ENCODE assay signal across 2 cellular contexts in genomic region chr20:56710125-56710524, GRCh38.
A peak's percentile ranks its signal among the peaks of the same experiment; 100 is the strongest.
TF ChIP-seq lines count a peak whose summit lies in the region.

No MANE protein-coding gene starts in this region.

TF ChIP-seq in HepG2, 621 proteins besides CTCF, POLR2A, EP300 and RAD21:
- no peak for TF ChIP-seq HOXA5 (CRISPR knock-in tag; IDR thresholded peaks at IDR 0.05)
- peak; percentile 3; the same call in 1 of the 2 replicates for TF ChIP-seq CREB1 (IDR thresholded peaks at IDR 0.05)
- no peak for TF ChIP-seq CREB1 (CRISPR knock-in tag; IDR thresholded peaks at IDR 0.05)

TF ChIP-seq in H1, 55 proteins besides CTCF, POLR2A, EP300 and RAD21:
- TF ChIP-seq FOSL1 (IDR thresholded peaks at IDR 0.05; ENCODE audit: insufficient read depth, low read depth, low read length), result no peak
- no peak for TF ChIP-seq EGR1 (IDR thresholded peaks at IDR 0.05; ENCODE audit: borderline replicate concordance, low read depth, low read length)
- no peak for TF ChIP-seq NRF1 (IDR thresholded peaks at IDR 0.05; ENCODE audit: low read depth, low read length)
- TF ChIP-seq ZNF274 (IDR thresholded peaks at IDR 0.05; ENCODE audit: borderline replicate concordance, extremely low read depth, low read length), result no peak
- no peak for TF ChIP-seq CHD7 (IDR thresholded peaks at IDR 0.05; ENCODE audit: insufficient replicate concordance, low read length)
- TF ChIP-seq GTF2F1 (IDR thresholded peaks at IDR 0.05; ENCODE audit: borderline replicate concordance, low read depth, low read length), result no peak
- TF ChIP-seq ASH2L (IDR thresholded peaks at IDR 0.05; ENCODE audit: low read length), result no peak
- no peak for TF ChIP-seq JUND (IDR thresholded peaks at IDR 0.05; ENCODE audit: low read length)
- TF ChIP-seq SRF (IDR thresholded peaks at IDR 0.05; ENCODE audit: low read depth, low read length), result no peak
- no peak for TF ChIP-seq SP2 (IDR thresholded peaks at IDR 0.05; ENCODE audit: low read length)
- TF ChIP-seq SIX5 (IDR thresholded peaks at IDR 0.05; ENCODE audit: low read depth, low read length), result no peak
- no peak for TF ChIP-seq SIN3A (conservative IDR thresholded peaks at IDR 0.05 in 1 of 2, IDR thresholded peaks at IDR 0.05 in 1 of 2; ENCODE audit: low read depth in 1 of 2, low read length in 2 of 2)
- no peak for TF ChIP-seq POLR2AphosphoS5 (IDR thresholded peaks at IDR 0.05; ENCODE audit: low read depth, low read length)
- TF ChIP-seq BCL11A (IDR thresholded peaks at IDR 0.05; ENCODE audit: low read depth in 2 of 2, low read length in 2 of 2), result no peak
- TF ChIP-seq GABPA (IDR thresholded peaks at IDR 0.05; ENCODE audit: borderline replicate concordance, insufficient read depth, low read length), result no peak
- no peak for TF ChIP-seq TCF12 (IDR thresholded peaks at IDR 0.05; ENCODE audit: low read depth, low read length)
- TF ChIP-seq HDAC6 (IDR thresholded peaks at IDR 0.05; ENCODE audit: low read depth, low read length), result no peak
- no peak for TF ChIP-seq ATF2 (IDR thresholded peaks at IDR 0.05; ENCODE audit: low read length)
- TF ChIP-seq JUN (IDR thresholded peaks at IDR 0.05; ENCODE audit: low read depth, low read length), result no peak
- no peak for TF ChIP-seq CBX5 (IDR thresholded peaks at IDR 0.05; ENCODE audit: low read depth, low read length)
TF ChIP-seq in H1: peak in this region for 0.
